ENCODE assay signal across 8 cellular contexts in the genomic region with DNA sequence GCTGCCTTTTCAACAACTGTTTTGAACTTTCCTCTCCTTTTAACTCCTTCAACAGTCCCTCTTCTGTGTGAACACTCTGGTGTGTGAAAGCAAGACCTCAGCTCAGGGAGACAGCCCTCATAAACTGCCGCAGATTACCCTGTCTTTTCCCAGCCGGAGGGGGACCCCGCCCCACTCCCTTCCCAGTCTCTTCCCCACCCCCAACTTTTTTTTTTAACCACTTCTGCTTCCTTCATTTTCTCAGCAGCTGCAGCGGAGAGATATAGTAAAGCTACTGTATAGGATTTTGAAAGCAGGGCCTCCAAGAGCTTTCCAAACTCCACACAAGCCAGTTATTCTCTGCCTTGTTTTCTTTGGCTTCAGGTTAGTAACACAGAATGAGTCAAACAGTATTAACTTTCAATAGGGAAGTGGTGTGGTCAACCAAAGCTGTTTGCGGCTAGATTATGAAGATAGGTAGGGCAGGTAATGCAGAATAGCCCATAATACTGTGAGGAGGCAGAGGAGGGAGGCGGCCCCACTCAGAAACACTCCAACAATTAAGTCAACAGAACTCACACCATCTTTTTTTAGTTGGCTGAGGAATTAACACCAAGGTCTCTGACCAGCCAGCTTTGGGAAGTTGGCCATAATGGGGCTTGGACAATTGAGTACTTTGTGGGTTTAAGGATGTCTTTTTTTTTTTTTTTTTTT.
DNase-seq lines count a peak whose midpoint lies in the region; ATAC-seq lines count a peak whose summit lies in the region.

No MANE protein-coding gene starts in this region.

- peak; percentile 84 for DNase-seq in GM23248
- peak; percentile 81 for DNase-seq in LoVo (ENCODE audit: low spot score)
- DNase-seq in activated CD8-positive, alpha-beta memory T cell treated with anti-CD3 and anti-CD28 coated beads, Interleukin-2, amount 50 U/mL, for 48 hours, result peak; percentile 56
- DNase-seq in left cardiac atrium, result no peak
- DNase-seq in stimulated activated naive CD8-positive, alpha-beta T cell treated with anti-CD3 and anti-CD28 coated beads, Interleukin-15, amount 100 ng/mL, for 72 hours, result peak; percentile 36 to 56
- no peak for DNase-seq in NCI-H128 (lab: John Stamatoyannopoulos, UW; ENCODE audit: unreplicated experiment)
- no peak for DNase-seq in caudate nucleus (lab: John Stamatoyannopoulos, UW)

- peaks cover 96% of the 10 kb centered on the region for H3K79me2 ChIP-seq in GM23248 (ENCODE audit: insufficient read depth)

- H3K4me3 Mint-ChIP-seq in stimulated activated naive CD8-positive, alpha-beta T cell treated with anti-CD3 and anti-CD28 coated beads, Interleukin-15, amount 100 ng/mL, for 72 hours, result peak overlapping the region; percentile 13 to 69

- H3K9ac ChIP-seq in GM23248, result peak overlapping the region; percentile 22; the same call in 1 of the 2 replicates

- no peak overlapping the region for H2AFZ ChIP-seq in GM23248

- peaks cover 42% of the 10 kb centered on the region for H3K4me1 ChIP-seq in GM23248 (ENCODE audit: insufficient read depth)

- no peaks in the 10 kb centered on the region for H3K9me3 Mint-ChIP-seq in stimulated activated naive CD8-positive, alpha-beta T cell treated with anti-CD3 and anti-CD28 coated beads, Interleukin-15, amount 100 ng/mL, for 72 hours

- no peak overlapping the region for H3K4me2 ChIP-seq in GM23248 (ENCODE audit: unreplicated experiment)

- in situ Hi-C loops in GM23248 (cut with MboI), result no loop called here

- no peaks in the 10 kb centered on the region for H3K9me2 ChIP-seq in GM23248 (ENCODE audit: insufficient read depth)

- H3F3A ChIP-seq in GM23248 (ENCODE audit: insufficient read depth), result peaks cover 85% of the 10 kb centered on the region

- peaks cover 15% of the 10 kb centered on the region; the same call in 1 of the 2 replicates for H4K20me1 ChIP-seq in GM23248 (ENCODE audit: insufficient read depth)

- peaks cover 44% of the 10 kb centered on the region for H3K36me3 ChIP-seq in GM23248 (ENCODE audit: low read depth)

- no peak overlapping the region for H3K4me3 ChIP-seq in GM23248

- H3K27ac ChIP-seq in GM23248, result peak overlapping the region; percentile 67
- no peak overlapping the region for H3K27ac ChIP-seq in caudate nucleus (ENCODE audit: low read depth, low read length)

- H3K27me3 Mint-ChIP-seq in stimulated activated naive CD8-positive, alpha-beta T cell treated with anti-CD3 and anti-CD28 coated beads, Interleukin-15, amount 100 ng/mL, for 72 hours, result no peaks in the 10 kb centered on the region

- intact Hi-C loops in left cardiac atrium (cut with DNase I), result no loop called here

- H3K27ac Mint-ChIP-seq in stimulated activated naive CD8-positive, alpha-beta T cell treated with anti-CD3 and anti-CD28 coated beads, Interleukin-15, amount 100 ng/mL, for 72 hours, result peak overlapping the region; percentile 48 to 65

- H3K4me1 Mint-ChIP-seq in stimulated activated naive CD8-positive, alpha-beta T cell treated with anti-CD3 and anti-CD28 coated beads, Interleukin-15, amount 100 ng/mL, for 72 hours, result peaks cover 35% of the 10 kb centered on the region

- peak; percentile 91 for ATAC-seq in GM18508 (IDR thresholded peaks at IDR 0.05; ENCODE audit: insufficient read depth, unreplicated experiment)
- ATAC-seq in left cardiac atrium, result peak; percentile 51 to 82
- ATAC-seq in stimulated activated naive CD8-positive, alpha-beta T cell treated with anti-CD3 and anti-CD28 coated beads, Interleukin-15, amount 100 ng/mL, for 72 hours, result peak; percentile 99

- no peaks in the 10 kb centered on the region for H3K27me3 ChIP-seq in GM23248 (replicated peaks; ENCODE audit: insufficient read depth)

- WGBS in GM23248 (ENCODE audit: low coverage in 1 of 2, low lambda C conversion rate in 2 of 2, missing lambda C conversion rate in 2 of 2), 2 experiments, result 41 to 60% methylated on average over 6 of the region's 6 CpGs

- H3K9me3 ChIP-seq in GM23248 (ENCODE audit: low read depth), result no peaks in the 10 kb centered on the region

Comparison
In these comparisons a context has a peak if more than half of its experiments do, and no peak if none do; other contexts are left out.
1. DNase-seq: peak in GM23248 (single experiment), LoVo (single experiment), activated CD8-positive, alpha-beta memory T cell treated with anti-CD3 and anti-CD28 coated beads, Interleukin-2, amount 50 U/mL, for 48 hours (single experiment) and stimulated activated naive CD8-positive, alpha-beta T cell treated with anti-CD3 and anti-CD28 coated beads, Interleukin-15, amount 100 ng/mL, for 72 hours (2 of 2); none in left cardiac atrium (single experiment), NCI-H128 (single experiment) and caudate nucleus (0 of 61).
2. Peak in every context shown above with its lines, with median percentiles within 50 percentile points of each other: ATAC-seq.